ENCODE assay signal across 8 cellular contexts in genomic region chr6:61745994-61746393, GRCh38.
"Had no signal": no experiment of that assay in that cellular context is flagged by ENCODE, and none has a peak within 500 bp of the region (broad histone marks: within the 10 kb centered on the region; RNA-seq: fewer than 3 reads in every experiment).

No MANE protein-coding gene starts in this region.

- ATAC-seq: HCT116, K562 had no signal

- H3K27ac ChIP-seq: GM23248 had no signal

- H3K36me3 ChIP-seq: HAP-1 had no signal

- H2AFZ ChIP-seq: GM23248 had no signal

- H3K4me3 ChIP-seq: GM23248, HAP-1, K562 had no signal

- FAIRE-seq: K562 had no signal

- H3K4me3 Mint-ChIP-seq: HFFc6 had no signal

- H3K4me1 ChIP-seq: HAP-1 had no signal

- H3K9me3 ChIP-seq: HAP-1 had no signal

- H3K27ac Mint-ChIP-seq: HFFc6 had no signal

- H3K9ac ChIP-seq: GM23248 had no signal

- DNase-seq: GM23248, GOT3, H7, HFFc6, IMR-90 had no signal
